1 cellular context compared by ENCODE assay signal in genomic region chr2:64649013-64649484, GRCh38.
TF ChIP-seq lines count a peak whose summit lies in the region.

No MANE protein-coding gene starts in this region.

TF ChIP-seq in K562, 482 proteins besides CTCF, POLR2A, EP300 and RAD21 (continued from another document and continues in another):
- peak; percentile 73; the same call in 1 of the 2 replicates for TF ChIP-seq STAT5A (IDR thresholded peaks at IDR 0.05; ENCODE audit: borderline replicate concordance, low read length)
- no peak for TF ChIP-seq POU5F1 (IDR thresholded peaks at IDR 0.05; ENCODE audit: borderline replicate concordance, low read depth, low read length, partially characterized antibody)
- no peak for TF ChIP-seq STAT5B (CRISPR knock-in tag; IDR thresholded peaks at IDR 0.05)
- TF ChIP-seq MGA (IDR thresholded peaks at IDR 0.05): no peak
- TF ChIP-seq ELF4 (CRISPR knock-in tag; IDR thresholded peaks at IDR 0.05): no peak
- TF ChIP-seq MAFG (tag; conservative IDR thresholded peaks at IDR 0.05): peak; percentile 62
- no peak for TF ChIP-seq SIX5 (IDR thresholded peaks at IDR 0.05; ENCODE audit: borderline replicate concordance in 1 of 2, insufficient read depth in 1 of 2, low read depth in 1 of 2, low read length in 2 of 2)
- no peak for TF ChIP-seq ZNF311 (CRISPR knock-in tag; IDR thresholded peaks at IDR 0.05)
- no peak for TF ChIP-seq DMBX1 (CRISPR knock-in tag; IDR thresholded peaks at IDR 0.05; ENCODE audit: borderline replicate concordance)
- TF ChIP-seq ZNF184 (CRISPR knock-in tag; IDR thresholded peaks at IDR 0.05): no peak
- no peak for TF ChIP-seq ZNF134 (CRISPR knock-in tag; conservative IDR thresholded peaks at IDR 0.05)
- TF ChIP-seq REST (CRISPR knock-in tag; IDR thresholded peaks at IDR 0.05; ENCODE audit: low read depth): no peak
- no peak for TF ChIP-seq CBX3 (IDR thresholded peaks at IDR 0.05; ENCODE audit: borderline replicate concordance in 1 of 2, low read length in 2 of 2)
- TF ChIP-seq NONO (IDR thresholded peaks at IDR 0.05; ENCODE audit: low read depth in 2 of 2, low read length in 1 of 2): no peak
- TF ChIP-seq FOSL1 (tag; conservative IDR thresholded peaks at IDR 0.05): peak; percentile 46; the same call in 1 of the 2 replicates
- TF ChIP-seq GTF2E2 (tag; IDR thresholded peaks at IDR 0.05): no peak
- no peak for TF ChIP-seq ZFP30 (CRISPR knock-in tag; IDR thresholded peaks at IDR 0.05; ENCODE audit: borderline replicate concordance)
- TF ChIP-seq BACH1 (tag; IDR thresholded peaks at IDR 0.05): no peak
- TF ChIP-seq RUNX1 (IDR thresholded peaks at IDR 0.05; ENCODE audit: low read depth): no peak
- no peak for TF ChIP-seq RB1 (IDR thresholded peaks at IDR 0.05; ENCODE audit: low read depth)
- no peak for TF ChIP-seq ZNF146 (CRISPR knock-in tag; IDR thresholded peaks at IDR 0.05; ENCODE audit: unreplicated experiment)
- no peak for TF ChIP-seq HDAC8 (tag; IDR thresholded peaks at IDR 0.05)
- no peak for TF ChIP-seq SMAD3 (CRISPR knock-in tag; conservative IDR thresholded peaks at IDR 0.05)
- TF ChIP-seq SRSF7 (optimal IDR thresholded peaks at IDR 0.05; ENCODE audit: low read depth, low read length): no peak
- TF ChIP-seq MIER1 (IDR thresholded peaks at IDR 0.05; ENCODE audit: low read depth): no peak
- no peak for TF ChIP-seq MCM5 (IDR thresholded peaks at IDR 0.05; ENCODE audit: low read depth)
- peak; percentile 72 for TF ChIP-seq CXXC5 (CRISPR knock-in tag; IDR thresholded peaks at IDR 0.05)
- no peak for TF ChIP-seq ETV6 (IDR thresholded peaks at IDR 0.05; ENCODE audit: borderline replicate concordance in 1 of 2, low read depth in 2 of 2, low read length in 1 of 2)
- TF ChIP-seq ETV6 (CRISPR knock-in tag; IDR thresholded peaks at IDR 0.05; ENCODE audit: borderline replicate concordance): no peak
- no peak for TF ChIP-seq PCBP1 (IDR thresholded peaks at IDR 0.05; ENCODE audit: low read depth, low read length, poor library complexity, severe bottlenecking)
- no peak for TF ChIP-seq ZNF197 (CRISPR knock-in tag; IDR thresholded peaks at IDR 0.05; ENCODE audit: low read depth)
- TF ChIP-seq ZNF24 (IDR thresholded peaks at IDR 0.05): no peak
- no peak for TF ChIP-seq ATF2 (CRISPR knock-in tag; IDR thresholded peaks at IDR 0.05)
- TF ChIP-seq HIVEP1 (CRISPR knock-in tag; IDR thresholded peaks at IDR 0.05): no peak
- no peak for TF ChIP-seq ZNF217 (CRISPR knock-in tag; IDR thresholded peaks at IDR 0.05)
- TF ChIP-seq ATF4 (CRISPR knock-in tag; IDR thresholded peaks at IDR 0.05): no peak
- TF ChIP-seq RBM14 (IDR thresholded peaks at IDR 0.05; ENCODE audit: borderline replicate concordance, insufficient read depth, low read depth, low read length): no peak
- peak; percentile 89 for TF ChIP-seq TCF3 (CRISPR knock-in tag; IDR thresholded peaks at IDR 0.05)
- no peak for TF ChIP-seq FOXJ2 (tag; IDR thresholded peaks at IDR 0.05)
- no peak for TF ChIP-seq SLC30A9 (CRISPR knock-in tag; IDR thresholded peaks at IDR 0.05)
- no peak for TF ChIP-seq ZNF696 (CRISPR knock-in tag; conservative IDR thresholded peaks at IDR 0.05)
- no peak for TF ChIP-seq PHTF2 (CRISPR knock-in tag; IDR thresholded peaks at IDR 0.05)
- TF ChIP-seq NCOA2 (IDR thresholded peaks at IDR 0.05; ENCODE audit: partially characterized antibody in 2 of 2): peak in 1 of 2 experiments; percentile 41
- TF ChIP-seq CEBPG (CRISPR knock-in tag; IDR thresholded peaks at IDR 0.05): peak; percentile 60
- peak in 1 of 2 experiments; percentile 63; a peak in 2 of 4 replicates for TF ChIP-seq CEBPG (tag; conservative IDR thresholded peaks at IDR 0.05 in 1 of 2, IDR thresholded peaks at IDR 0.05 in 1 of 2)
- no peak for TF ChIP-seq SNIP1 (IDR thresholded peaks at IDR 0.05; ENCODE audit: low read depth)
- TF ChIP-seq ETS2 (tag; IDR thresholded peaks at IDR 0.05; ENCODE audit: borderline replicate concordance, poor library complexity, severe bottlenecking): no peak
- TF ChIP-seq ZNF3 (CRISPR knock-in tag; IDR thresholded peaks at IDR 0.05): no peak
- TF ChIP-seq GMEB1 (CRISPR knock-in tag; IDR thresholded peaks at IDR 0.05): no peak
- no peak for TF ChIP-seq IRF1 (CRISPR knock-in tag; IDR thresholded peaks at IDR 0.05; ENCODE audit: borderline replicate concordance)
- TF ChIP-seq CBFB (CRISPR knock-in tag; IDR thresholded peaks at IDR 0.05): no peak
- peak; percentile 59; the same call in 1 of the 2 replicates for TF ChIP-seq MTA1 (IDR thresholded peaks at IDR 0.05; ENCODE audit: borderline replicate concordance)
- peak; percentile 95 for TF ChIP-seq CBFA2T3 (IDR thresholded peaks at IDR 0.05)
- TF ChIP-seq ZNF165 (CRISPR knock-in tag; IDR thresholded peaks at IDR 0.05; ENCODE audit: borderline replicate concordance): no peak
- TF ChIP-seq RBFOX2 (IDR thresholded peaks at IDR 0.05; ENCODE audit: low read depth, low read length): no peak
- peak; percentile 94 for TF ChIP-seq HDAC2 (IDR thresholded peaks at IDR 0.05)
